1 cellular context compared by ENCODE assay signal in the genomic region with DNA sequence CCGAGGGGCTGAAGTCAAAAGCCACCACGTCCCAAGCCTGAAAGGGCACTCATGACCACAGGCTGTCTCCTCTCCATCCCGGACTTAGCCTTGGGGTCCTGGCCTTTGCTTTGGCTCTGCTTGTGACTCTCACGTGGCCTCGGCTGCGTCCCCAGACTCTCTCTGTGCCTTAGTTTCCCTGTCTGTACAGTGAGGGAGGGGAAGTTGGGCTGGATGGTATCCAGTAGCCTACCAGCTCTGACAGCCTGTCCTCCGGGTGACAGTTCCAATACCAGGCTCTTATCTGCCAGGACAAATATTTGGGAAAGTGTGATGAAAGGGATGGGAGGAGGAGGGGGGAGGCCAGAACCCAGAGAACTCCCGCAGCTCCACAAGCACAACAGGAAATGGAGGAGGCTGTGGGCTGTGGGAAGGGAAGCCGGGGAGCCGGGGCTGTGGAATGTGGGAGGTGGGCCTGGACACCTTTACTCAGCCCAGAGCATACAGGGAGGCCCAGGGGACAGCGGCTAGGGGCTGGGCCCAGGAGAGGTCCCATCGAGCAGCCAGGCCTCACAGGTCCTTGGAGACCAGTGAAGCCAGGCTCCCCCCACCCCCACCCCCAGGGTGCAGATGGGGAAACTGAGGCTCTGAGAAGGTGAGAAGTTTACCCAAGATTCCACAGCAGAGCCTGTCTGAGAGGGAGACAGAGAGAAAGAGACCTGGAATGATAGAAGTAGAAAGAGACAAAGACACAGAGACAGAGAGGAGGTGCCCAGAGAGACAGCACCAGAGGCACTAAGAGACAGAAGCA.
A peak's percentile ranks its signal among the peaks of the same experiment; 100 is the strongest.
TF ChIP-seq lines count a peak whose summit lies in the region.

No MANE protein-coding gene starts in this region.

TF ChIP-seq in HepG2, 621 proteins besides CTCF, POLR2A, EP300 and RAD21 (continued from another document and continues in another):
- TF ChIP-seq, protein P1, sequence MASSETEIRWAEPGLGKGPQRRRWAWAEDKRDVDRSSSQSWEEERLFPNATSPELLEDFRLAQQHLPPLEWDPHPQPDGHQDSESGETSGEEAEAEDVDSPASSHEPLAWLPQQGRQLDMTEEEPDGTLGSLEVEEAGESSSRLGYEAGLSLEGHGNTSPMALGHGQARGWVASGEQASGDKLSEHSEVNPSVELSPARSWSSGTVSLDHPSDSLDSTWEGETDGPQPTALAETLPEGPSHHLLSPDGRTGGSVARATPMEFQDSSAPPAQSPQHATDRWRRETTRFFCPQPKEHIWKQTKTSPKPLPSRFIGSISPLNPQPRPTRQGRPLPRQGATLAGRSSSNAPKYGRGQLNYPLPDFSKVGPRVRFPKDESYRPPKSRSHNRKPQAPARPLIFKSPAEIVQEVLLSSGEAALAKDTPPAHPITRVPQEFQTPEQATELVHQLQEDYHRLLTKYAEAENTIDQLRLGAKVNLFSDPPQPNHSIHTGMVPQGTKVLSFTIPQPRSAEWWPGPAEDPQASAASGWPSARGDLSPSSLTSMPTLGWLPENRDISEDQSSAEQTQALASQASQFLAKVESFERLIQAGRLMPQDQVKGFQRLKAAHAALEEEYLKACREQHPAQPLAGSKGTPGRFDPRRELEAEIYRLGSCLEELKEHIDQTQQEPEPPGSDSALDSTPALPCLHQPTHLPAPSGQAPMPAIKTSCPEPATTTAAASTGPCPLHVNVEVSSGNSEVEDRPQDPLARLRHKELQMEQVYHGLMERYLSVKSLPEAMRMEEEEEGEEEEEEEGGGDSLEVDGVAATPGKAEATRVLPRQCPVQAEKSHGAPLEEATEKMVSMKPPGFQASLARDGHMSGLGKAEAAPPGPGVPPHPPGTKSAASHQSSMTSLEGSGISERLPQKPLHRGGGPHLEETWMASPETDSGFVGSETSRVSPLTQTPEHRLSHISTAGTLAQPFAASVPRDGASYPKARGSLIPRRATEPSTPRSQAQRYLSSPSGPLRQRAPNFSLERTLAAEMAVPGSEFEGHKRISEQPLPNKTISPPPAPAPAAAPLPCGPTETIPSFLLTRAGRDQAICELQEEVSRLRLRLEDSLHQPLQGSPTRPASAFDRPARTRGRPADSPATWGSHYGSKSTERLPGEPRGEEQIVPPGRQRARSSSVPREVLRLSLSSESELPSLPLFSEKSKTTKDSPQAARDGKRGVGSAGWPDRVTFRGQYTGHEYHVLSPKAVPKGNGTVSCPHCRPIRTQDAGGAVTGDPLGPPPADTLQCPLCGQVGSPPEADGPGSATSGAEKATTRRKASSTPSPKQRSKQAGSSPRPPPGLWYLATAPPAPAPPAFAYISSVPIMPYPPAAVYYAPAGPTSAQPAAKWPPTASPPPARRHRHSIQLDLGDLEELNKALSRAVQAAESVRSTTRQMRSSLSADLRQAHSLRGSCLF (CRISPR knock-in tag; IDR thresholded peaks at IDR 0.05; ENCODE audit: borderline replicate concordance): no peak
- no peak for TF ChIP-seq MTA3 (CRISPR knock-in tag; IDR thresholded peaks at IDR 0.05)
- no peak; the same call in 1 of the 2 replicates for TF ChIP-seq NCOA1 (CRISPR knock-in tag; IDR thresholded peaks at IDR 0.05)
- TF ChIP-seq, protein P2, sequence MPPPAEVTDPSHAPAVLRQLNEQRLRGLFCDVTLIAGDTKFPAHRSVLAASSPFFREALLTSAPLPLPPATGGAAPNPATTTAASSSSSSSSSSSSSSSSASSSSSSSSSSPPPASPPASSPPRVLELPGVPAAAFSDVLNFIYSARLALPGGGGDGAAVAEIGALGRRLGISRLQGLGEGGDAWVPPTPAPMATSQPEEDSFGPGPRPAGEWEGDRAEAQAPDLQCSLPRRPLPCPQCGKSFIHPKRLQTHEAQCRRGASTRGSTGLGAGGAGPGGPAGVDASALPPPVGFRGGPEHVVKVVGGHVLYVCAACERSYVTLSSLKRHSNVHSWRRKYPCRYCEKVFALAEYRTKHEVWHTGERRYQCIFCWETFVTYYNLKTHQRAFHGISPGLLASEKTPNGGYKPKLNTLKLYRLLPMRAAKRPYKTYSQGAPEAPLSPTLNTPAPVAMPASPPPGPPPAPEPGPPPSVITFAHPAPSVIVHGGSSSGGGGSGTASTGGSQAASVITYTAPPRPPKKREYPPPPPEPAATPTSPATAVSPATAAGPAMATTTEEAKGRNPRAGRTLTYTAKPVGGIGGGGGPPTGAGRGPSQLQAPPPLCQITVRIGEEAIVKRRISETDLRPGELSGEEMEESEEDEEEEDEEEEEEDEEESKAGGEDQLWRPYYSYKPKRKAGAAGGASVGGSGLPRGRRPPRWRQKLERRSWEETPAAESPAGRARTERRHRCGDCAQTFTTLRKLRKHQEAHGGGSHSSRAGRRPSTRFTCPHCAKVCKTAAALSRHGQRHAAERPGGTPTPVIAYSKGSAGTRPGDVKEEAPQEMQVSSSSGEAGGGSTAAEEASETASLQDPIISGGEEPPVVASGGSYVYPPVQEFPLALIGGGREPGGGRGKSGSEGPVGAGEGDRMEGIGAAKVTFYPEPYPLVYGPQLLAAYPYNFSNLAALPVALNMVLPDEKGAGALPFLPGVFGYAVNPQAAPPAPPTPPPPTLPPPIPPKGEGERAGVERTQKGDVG (CRISPR knock-in tag; IDR thresholded peaks at IDR 0.05; ENCODE audit: borderline replicate concordance): no peak; the same call in 1 of the 2 replicates
- no peak for TF ChIP-seq ZNF383 (CRISPR knock-in tag; IDR thresholded peaks at IDR 0.05; ENCODE audit: borderline replicate concordance)
- TF ChIP-seq YEATS4 (CRISPR knock-in tag; IDR thresholded peaks at IDR 0.05; ENCODE audit: borderline replicate concordance): no peak
- TF ChIP-seq MEF2D (CRISPR knock-in tag; IDR thresholded peaks at IDR 0.05): peak; percentile 85
- TF ChIP-seq, protein P3, sequence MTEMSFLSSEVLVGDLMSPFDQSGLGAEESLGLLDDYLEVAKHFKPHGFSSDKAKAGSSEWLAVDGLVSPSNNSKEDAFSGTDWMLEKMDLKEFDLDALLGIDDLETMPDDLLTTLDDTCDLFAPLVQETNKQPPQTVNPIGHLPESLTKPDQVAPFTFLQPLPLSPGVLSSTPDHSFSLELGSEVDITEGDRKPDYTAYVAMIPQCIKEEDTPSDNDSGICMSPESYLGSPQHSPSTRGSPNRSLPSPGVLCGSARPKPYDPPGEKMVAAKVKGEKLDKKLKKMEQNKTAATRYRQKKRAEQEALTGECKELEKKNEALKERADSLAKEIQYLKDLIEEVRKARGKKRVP (CRISPR knock-in tag; IDR thresholded peaks at IDR 0.05): peak in 1 of 2 experiments; percentile 92; a peak in 2 of 4 replicates
- no peak for TF ChIP-seq ZNF234 (CRISPR knock-in tag; conservative IDR thresholded peaks at IDR 0.05)
- peak; percentile 71; the same call in 1 of the 2 replicates for TF ChIP-seq ZNF598 (CRISPR knock-in tag; IDR thresholded peaks at IDR 0.05; ENCODE audit: borderline replicate concordance)
- TF ChIP-seq GTF3A (CRISPR knock-in tag; conservative IDR thresholded peaks at IDR 0.05): peak; percentile 95; the same call in 1 of the 2 replicates
- TF ChIP-seq TGIF2 (CRISPR knock-in tag; IDR thresholded peaks at IDR 0.05): peak; percentile 74
- no peak for TF ChIP-seq ZFP36L1 (CRISPR knock-in tag; IDR thresholded peaks at IDR 0.05)
- peak; percentile 68; the same call in 1 of the 2 replicates for TF ChIP-seq KLF6 (CRISPR knock-in tag; IDR thresholded peaks at IDR 0.05)
- no peak for TF ChIP-seq SMC3 (IDR thresholded peaks at IDR 0.05; ENCODE audit: low read length)
- no peak for TF ChIP-seq BCLAF1 (IDR thresholded peaks at IDR 0.05)
- TF ChIP-seq ZNF589 (CRISPR knock-in tag; conservative IDR thresholded peaks at IDR 0.05): 0 out of 2 replicates have a peak, but pooled peaks have one; percentile 16
- peak; percentile 86 for TF ChIP-seq KAT8 (CRISPR knock-in tag; IDR thresholded peaks at IDR 0.05)
- TF ChIP-seq ARNT2 (CRISPR knock-in tag; IDR thresholded peaks at IDR 0.05; ENCODE audit: low read depth): peak; percentile 29; the same call in 1 of the 2 replicates
- peak; percentile 53; the same call in 1 of the 2 replicates for TF ChIP-seq BCL6 (CRISPR knock-in tag; IDR thresholded peaks at IDR 0.05)
- peak; percentile 61 for TF ChIP-seq POGZ (CRISPR knock-in tag; IDR thresholded peaks at IDR 0.05)
- TF ChIP-seq ZIK1 (CRISPR knock-in tag; IDR thresholded peaks at IDR 0.05; ENCODE audit: borderline replicate concordance, low read depth): no peak
- TF ChIP-seq ATF1 (CRISPR knock-in tag; IDR thresholded peaks at IDR 0.05): no peak
- TF ChIP-seq, protein P4, sequence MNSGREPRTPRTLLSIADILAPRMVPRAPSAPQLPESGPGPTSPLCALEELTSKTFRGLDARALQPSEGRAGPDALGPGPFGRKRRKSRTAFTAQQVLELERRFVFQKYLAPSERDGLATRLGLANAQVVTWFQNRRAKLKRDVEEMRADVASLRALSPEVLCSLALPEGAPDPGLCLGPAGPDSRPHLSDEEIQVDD (CRISPR knock-in tag; IDR thresholded peaks at IDR 0.05; ENCODE audit: borderline replicate concordance): no peak
- no peak for TF ChIP-seq KIAA2018 (CRISPR knock-in tag; IDR thresholded peaks at IDR 0.05; ENCODE audit: borderline replicate concordance)
- TF ChIP-seq ZKSCAN5 (CRISPR knock-in tag; IDR thresholded peaks at IDR 0.05): no peak
- TF ChIP-seq RFX5 (IDR thresholded peaks at IDR 0.05; ENCODE audit: low read depth, low read length): no peak
- TF ChIP-seq, protein P5, sequence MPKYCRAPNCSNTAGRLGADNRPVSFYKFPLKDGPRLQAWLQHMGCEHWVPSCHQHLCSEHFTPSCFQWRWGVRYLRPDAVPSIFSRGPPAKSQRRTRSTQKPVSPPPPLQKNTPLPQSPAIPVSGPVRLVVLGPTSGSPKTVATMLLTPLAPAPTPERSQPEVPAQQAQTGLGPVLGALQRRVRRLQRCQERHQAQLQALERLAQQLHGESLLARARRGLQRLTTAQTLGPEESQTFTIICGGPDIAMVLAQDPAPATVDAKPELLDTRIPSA (CRISPR knock-in tag; IDR thresholded peaks at IDR 0.05; ENCODE audit: borderline replicate concordance): no peak
- TF ChIP-seq ZNF121 (CRISPR knock-in tag; IDR thresholded peaks at IDR 0.05): no peak
- no peak for TF ChIP-seq ZC3H4 (CRISPR knock-in tag; IDR thresholded peaks at IDR 0.05; ENCODE audit: borderline replicate concordance)
- no peak for TF ChIP-seq ZNF382 (CRISPR knock-in tag; IDR thresholded peaks at IDR 0.05; ENCODE audit: borderline replicate concordance)
- TF ChIP-seq MED8 (CRISPR knock-in tag; IDR thresholded peaks at IDR 0.05; ENCODE audit: insufficient replicate concordance): no peak
